In the genomic region with DNA sequence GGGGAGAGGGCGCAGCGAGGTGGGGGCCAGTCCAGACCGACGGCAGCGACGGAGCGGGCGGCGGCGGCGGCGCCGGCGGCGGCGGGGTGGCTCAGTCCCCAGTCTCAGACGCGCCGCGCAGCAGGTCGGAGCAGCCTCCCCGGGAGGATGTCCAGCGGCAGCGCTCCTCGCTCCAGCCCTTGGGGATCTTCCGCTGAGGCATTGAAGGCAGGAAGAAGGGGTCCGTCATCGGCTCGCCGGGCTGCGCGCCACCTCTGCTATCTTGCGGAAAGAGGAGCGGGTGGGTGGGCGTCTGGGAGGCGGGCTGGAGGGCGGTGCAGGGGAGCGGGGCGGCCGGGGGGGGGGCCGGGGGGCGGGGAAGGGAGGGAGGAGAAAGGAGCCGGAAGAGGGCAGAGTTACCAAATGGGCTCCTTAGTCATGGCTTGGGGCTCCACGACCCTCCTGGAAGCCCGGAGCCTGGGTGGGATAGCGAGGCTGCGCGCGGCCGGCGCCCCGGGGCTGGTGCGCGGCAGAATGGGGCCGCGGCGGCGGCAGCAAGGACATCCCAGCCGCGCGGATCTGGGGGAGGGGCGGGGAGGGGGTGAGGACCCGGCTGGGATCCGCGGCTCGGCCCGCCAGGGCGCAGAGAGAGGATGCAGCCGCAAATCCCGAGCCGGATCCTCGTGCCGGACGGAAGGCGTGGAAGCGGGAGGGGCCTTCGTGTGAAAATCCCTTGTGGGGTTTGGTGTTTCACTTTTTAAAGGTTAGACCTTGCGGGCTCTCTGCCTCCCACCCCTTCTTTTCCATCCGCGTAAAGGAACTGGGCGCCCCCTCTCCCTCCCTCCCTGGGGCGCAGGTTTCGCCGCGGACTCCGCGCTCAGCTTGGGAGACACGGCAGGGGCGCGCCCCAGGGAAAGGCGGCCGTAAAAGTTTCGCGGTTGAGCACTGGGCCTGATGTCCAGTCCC, we compare ENCODE assay signal across 9 cellular contexts. TPM values are rescaled to one million over a fixed set of nuclear protein-coding genes. Genes with fewer than 3 reads are reported as not detected.
DNase-seq lines count a peak whose midpoint lies in the region; ATAC-seq and TF ChIP-seq lines count a peak whose summit lies in the region.
"Had no signal": no experiment of that assay in that cellular context is flagged by ENCODE, and none has a peak within 500 bp of the region (broad histone marks: within the 10 kb centered on the region; RNA-seq: fewer than 3 reads in every experiment).

A gene with protein sequence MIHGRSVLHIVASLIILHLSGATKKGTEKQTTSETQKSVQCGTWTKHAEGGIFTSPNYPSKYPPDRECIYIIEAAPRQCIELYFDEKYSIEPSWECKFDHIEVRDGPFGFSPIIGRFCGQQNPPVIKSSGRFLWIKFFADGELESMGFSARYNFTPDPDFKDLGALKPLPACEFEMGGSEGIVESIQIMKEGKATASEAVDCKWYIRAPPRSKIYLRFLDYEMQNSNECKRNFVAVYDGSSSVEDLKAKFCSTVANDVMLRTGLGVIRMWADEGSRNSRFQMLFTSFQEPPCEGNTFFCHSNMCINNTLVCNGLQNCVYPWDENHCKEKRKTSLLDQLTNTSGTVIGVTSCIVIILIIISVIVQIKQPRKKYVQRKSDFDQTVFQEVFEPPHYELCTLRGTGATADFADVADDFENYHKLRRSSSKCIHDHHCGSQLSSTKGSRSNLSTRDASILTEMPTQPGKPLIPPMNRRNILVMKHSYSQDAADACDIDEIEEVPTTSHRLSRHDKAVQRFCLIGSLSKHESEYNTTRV (minus strand): TSS at position 267 of the 945 bp plus-strand sequence. CDS start 696 bp downstream, outside the sequence.

- no peak within 1 kb of the TSS for H4K91ac ChIP-seq in trophoblast cell (ENCODE audit: low read depth, low read length)

- H3K9ac ChIP-seq in ES-I3 (ENCODE audit: low read depth, low read length) (peak within 1 kb of the TSS; percentile 84), trophoblast cell (ENCODE audit: low read length) (no peak within 1 kb of the TSS)

- H3K79me2 ChIP-seq in trophoblast cell (ENCODE audit: control insufficient read depth, insufficient read depth, low read length, poor library complexity): no peaks in the 10 kb centered on the region

- no peak within 1 kb of the TSS for H3K27ac ChIP-seq in trophoblast cell (ENCODE audit: low read depth, low read length)
- no peak within 1 kb of the TSS for H3K27ac ChIP-seq in sigmoid colon

- peak within 1 kb of the TSS; percentile 93 for H3K4me2 ChIP-seq in trophoblast cell (ENCODE audit: low read length)

- no peak within 1 kb of the TSS for H2BK120ac ChIP-seq in trophoblast cell (ENCODE audit: insufficient read depth, low read length, poor library complexity)

- H2BK5ac ChIP-seq in trophoblast cell (ENCODE audit: low read depth, low read length, poor library complexity): no peak within 1 kb of the TSS

- no peak within 1 kb of the TSS for H3K18ac ChIP-seq in trophoblast cell (ENCODE audit: low read length)

- no peak within 1 kb of the TSS for H4K12ac ChIP-seq in trophoblast cell (ENCODE audit: low read depth, low read length)

- no peak for TF ChIP-seq POLR2A in sigmoid colon (IDR thresholded peaks at IDR 0.05)

- CTCF ChIA-PET in HEK293T (lab: Yijun Ruan, JAX): no interaction called here

- ATAC-seq in HG03565 (IDR thresholded peaks at IDR 0.05; ENCODE audit: unreplicated experiment) (peak; percentile 32), HG03045 (IDR thresholded peaks at IDR 0.05; ENCODE audit: unreplicated experiment) (no peak)

- H3K4me3 ChIP-seq in trophoblast cell (ENCODE audit: low read depth, low read length) (peak within 1 kb of the TSS; percentile 67), sigmoid colon (peak within 1 kb of the TSS in 2 of 4 donors; percentile 27 to 35)

- no CpG with 5 or more reads among the region's 94 CpGs for WGBS in trophoblast cell (ENCODE audit: extremely low coverage, insufficient coverage, insufficient read length)
- 2 to 19% methylated on average over 87 to 94 of the region's 94 CpGs for WGBS in sigmoid colon, 2 donors

- peak within 1 kb of the TSS; percentile 45 for H2AFZ ChIP-seq in trophoblast cell (ENCODE audit: insufficient read depth, low read length, poor library complexity)

- H2BK12ac ChIP-seq in trophoblast cell (ENCODE audit: low read length): no peak within 1 kb of the TSS

- peaks cover 43% of the 10 kb centered on the region for H3K27me3 ChIP-seq in trophoblast cell (ENCODE audit: insufficient read depth, low read length)
- peaks cover 20 to 57% (median 35%) of the 10 kb centered on the region in 3 donors for H3K27me3 ChIP-seq in sigmoid colon

- intact Hi-C loops in sigmoid colon (cut with DNase I): no loop called here

- no peak within 1 kb of the TSS for H3K23ac ChIP-seq in trophoblast cell (ENCODE audit: low read length)

- POLR2A ChIA-PET in HEK293T (lab: Yijun Ruan, JAX): no interaction called here

- no peaks in the 10 kb centered on the region for H3K4me1 ChIP-seq in ES-I3 (ENCODE audit: insufficient read depth, low read length)
- peaks cover 16 to 22% of the 10 kb centered on the region in 2 experiments for H3K4me1 ChIP-seq in trophoblast cell (ENCODE audit: control insufficient read depth in 1 of 2, insufficient read depth in 2 of 2, low read length in 2 of 2)
- peaks cover 0 to 28% (median 17%) of the 10 kb centered on the region in 4 donors for H3K4me1 ChIP-seq in sigmoid colon

- H3K14ac ChIP-seq in trophoblast cell (ENCODE audit: low read length): no peak within 1 kb of the TSS

- no peak for TF ChIP-seq EP300 in sigmoid colon (IDR thresholded peaks at IDR 0.05)

- no peaks in the 10 kb centered on the region for H3K36me3 ChIP-seq in ES-I3 (ENCODE audit: insufficient read depth, low read length)
- H3K36me3 ChIP-seq in trophoblast cell (ENCODE audit: control insufficient read depth in 1 of 2, insufficient read depth in 2 of 2, low read length in 2 of 2): no peaks in the 10 kb centered on the region
- H3K36me3 ChIP-seq in sigmoid colon: no peaks in the 10 kb centered on the region

- peak; percentile 6 for DNase-seq in dermis blood vessel endothelial cell
- DNase-seq in trophoblast cell: no peak
- DNase-seq in NCI-H187 (lab: John Stamatoyannopoulos, UW): no peak
- DNase-seq in HEK293T (ENCODE audit: extremely low spot score): no peak
- DNase-seq in sigmoid colon: no peak
- DNase-seq: stimulated activated CD4-positive, alpha-beta T cell treated with anti-CD3 and anti-CD28 coated beads, Interleukin-4, amount 100 ng/mL, for 1 hour had no signal

- H3K9me3 ChIP-seq in ES-I3 (ENCODE audit: control insufficient read depth, insufficient read depth, low read length) (no peaks in the 10 kb centered on the region), trophoblast cell (ENCODE audit: insufficient read depth, low read depth, low read length) (peaks cover 2% of the 10 kb centered on the region), sigmoid colon (no peaks in the 10 kb centered on the region)

- H3K4ac ChIP-seq in trophoblast cell (ENCODE audit: low read depth, low read length): no peak within 1 kb of the TSS

- TF ChIP-seq CTCF in sigmoid colon (IDR thresholded peaks at IDR 0.05): no peak

- no peak within 1 kb of the TSS for H2AK5ac ChIP-seq in trophoblast cell (ENCODE audit: low read length)

- no peak within 1 kb of the TSS for H4K8ac ChIP-seq in trophoblast cell (ENCODE audit: low read depth, low read length)

- H3K79me1 ChIP-seq in trophoblast cell (ENCODE audit: low read length): no peaks in the 10 kb centered on the region

TF ChIP-seq in HEK293T, 16 proteins besides CTCF, POLR2A, EP300 and RAD21:
- no peak for TF ChIP-seq FOXK2 (IDR thresholded peaks at IDR 0.05)
- no peak for TF ChIP-seq FOXA1 (IDR thresholded peaks at IDR 0.05)
- TF ChIP-seq ZNF384 (IDR thresholded peaks at IDR 0.05): no peak
- TF ChIP-seq, protein P1, sequence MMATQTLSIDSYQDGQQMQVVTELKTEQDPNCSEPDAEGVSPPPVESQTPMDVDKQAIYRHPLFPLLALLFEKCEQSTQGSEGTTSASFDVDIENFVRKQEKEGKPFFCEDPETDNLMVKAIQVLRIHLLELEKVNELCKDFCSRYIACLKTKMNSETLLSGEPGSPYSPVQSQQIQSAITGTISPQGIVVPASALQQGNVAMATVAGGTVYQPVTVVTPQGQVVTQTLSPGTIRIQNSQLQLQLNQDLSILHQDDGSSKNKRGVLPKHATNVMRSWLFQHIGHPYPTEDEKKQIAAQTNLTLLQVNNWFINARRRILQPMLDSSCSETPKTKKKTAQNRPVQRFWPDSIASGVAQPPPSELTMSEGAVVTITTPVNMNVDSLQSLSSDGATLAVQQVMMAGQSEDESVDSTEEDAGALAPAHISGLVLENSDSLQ (IDR thresholded peaks at IDR 0.05): no peak
- no peak for TF ChIP-seq BHLHE40 (IDR thresholded peaks at IDR 0.05; ENCODE audit: borderline replicate concordance)

RNA-seq across cellular contexts. Expression of the gene that starts here (rescaled TPM):
- not detected in 2 replicates for total RNA-seq in dermis blood vessel endothelial cell
- 0.31 and 0.37 TPM in 2 replicates for polyA plus RNA-seq in trophoblast cell (2013)
- under 1 TPM in 1 of 4 donors, not detected in 3; under 0.01 TPM for total RNA-seq in sigmoid colon
- polyA plus RNA-seq in sigmoid colon: under 1 TPM in 1 of 3 donors, not detected in 2; 0.86 TPM

Comparison
In these comparisons a context has a peak if more than half of its experiments do, and no peak if none do; other contexts are left out.
1. Peak in DNase-seq in dermis blood vessel endothelial cell; RNA of the gene not detected or under 1 TPM.